In genomic region chr14:69151458-69152180, GRCh38 we compare ENCODE assay signal across 8 cellular contexts. TPM values are rescaled to one million over a fixed set of nuclear protein-coding genes. Genes with fewer than 3 reads are reported as not detected.
A peak's percentile ranks its signal among the peaks of the same experiment; 100 is the strongest.
DNase-seq lines count a peak whose midpoint lies in the region; ATAC-seq and TF ChIP-seq lines count a peak whose summit lies in the region.

No MANE protein-coding gene starts in this region.

- ATAC-seq in GM19324 (IDR thresholded peaks at IDR 0.05; ENCODE audit: low FRiP score, unreplicated experiment), result peak; percentile 35

- peak overlapping the region; percentile 85 for H3K4me3 ChIP-seq in BE2C (ENCODE audit: low read depth, low read length)
- peak overlapping the region; percentile 96 for H3K4me3 ChIP-seq in OCI-LY3 (ENCODE audit: low read length)
- H3K4me3 ChIP-seq in mononuclear cell (ENCODE audit: low read length), result peak overlapping the region; percentile 89

- H3K9ac ChIP-seq in OCI-LY3 (ENCODE audit: low read length), result peak overlapping the region; percentile 95

- H3K36me3 ChIP-seq in BE2C (peaks cover 16% of the 10 kb centered on the region; the same call in 1 of the 2 replicates), OCI-LY3 (replicated peaks; ENCODE audit: low read depth, low read length) (peaks cover 9% of the 10 kb centered on the region)

- peak overlapping the region; percentile 74 for H3K27ac ChIP-seq in OCI-LY3 (ENCODE audit: low read length)

- H2AFZ ChIP-seq in OCI-LY3 (ENCODE audit: low read depth, low read length), result peak overlapping the region; percentile 86

- H3K4me1 ChIP-seq in BE2C (peaks cover 30% of the 10 kb centered on the region), OCI-LY3 (ENCODE audit: low read length) (peaks cover 13% of the 10 kb centered on the region), mononuclear cell (ENCODE audit: insufficient read depth, low read length) (peaks cover 24% of the 10 kb centered on the region)

- DNase-seq in BE2C (peak; percentile 84), HPDE6-E6E7 (ENCODE audit: extremely low spot score) (peak; percentile 80), activated T-cell treated with anti-CD3 and anti-CD28 coated beads for 24 hours (ENCODE audit: low read depth) (peak; percentile 73), epidermal melanocyte (ENCODE audit: insufficient read length, low spot score) (peak; percentile 59)
- peak; percentile 69 to 72 for DNase-seq in stimulated activated CD8-positive, alpha-beta memory T cell treated with anti-CD3 and anti-CD28 coated beads, Interleukin-2, amount 100 ng/mL, for 48 hours (ENCODE audit: low read depth in 2 of 2)

- TF ChIP-seq CTCF in BE2C (IDR thresholded peaks at IDR 0.05; ENCODE audit: low read depth, low read length) (peak; percentile 37; the same call in 1 of the 2 replicates), OCI-LY3 (IDR thresholded peaks at IDR 0.05; ENCODE audit: low read depth, low read length) (peak; percentile 48)

- H4K20me1 ChIP-seq in OCI-LY3 (ENCODE audit: insufficient read depth, low read length), result peaks cover 30% of the 10 kb centered on the region

- H3K27me3 ChIP-seq in BE2C (no peaks in the 10 kb centered on the region), OCI-LY3 (ENCODE audit: low read depth, low read length) (peaks cover 4% of the 10 kb centered on the region; the same call in 1 of the 2 replicates), mononuclear cell (ENCODE audit: insufficient read depth, low read length) (peaks cover 3% of the 10 kb centered on the region)

- H3K79me2 ChIP-seq in OCI-LY3 (ENCODE audit: low read length), result peaks cover 54% of the 10 kb centered on the region

- peak overlapping the region; percentile 65 for H3K4me2 ChIP-seq in OCI-LY3 (ENCODE audit: low read length)

- H3K9me3 ChIP-seq in BE2C (no peaks in the 10 kb centered on the region), OCI-LY3 (ENCODE audit: insufficient read depth, low read length) (no peaks in the 10 kb centered on the region), mononuclear cell (ENCODE audit: low read depth, low read length) (no peaks in the 10 kb centered on the region)

RNA-seq across cellular contexts. Expression of gene DCAF5, which starts 1.3 kb away (rescaled TPM):
- polyA plus RNA-seq in BE2C (2012; ENCODE audit: insufficient read depth, insufficient read length, low read depth), result 41.7 TPM
- 42.2 TPM for total RNA-seq in mononuclear cell

RNA-seq across cellular contexts. Expression of gene EXD2, which starts 39.7 kb away (rescaled TPM):
- 22.3 TPM for polyA plus RNA-seq in BE2C (2012; ENCODE audit: insufficient read depth, insufficient read length, low read depth)
- total RNA-seq in mononuclear cell, result 2.9 TPM

Comparison
In these comparisons a context has a peak if more than half of its experiments do, and no peak if none do; other contexts are left out.
1. Peak in every context shown above with its lines: DNase-seq, ATAC-seq, H3K4me3 ChIP-seq and H3K27ac ChIP-seq.